In the genomic region with DNA sequence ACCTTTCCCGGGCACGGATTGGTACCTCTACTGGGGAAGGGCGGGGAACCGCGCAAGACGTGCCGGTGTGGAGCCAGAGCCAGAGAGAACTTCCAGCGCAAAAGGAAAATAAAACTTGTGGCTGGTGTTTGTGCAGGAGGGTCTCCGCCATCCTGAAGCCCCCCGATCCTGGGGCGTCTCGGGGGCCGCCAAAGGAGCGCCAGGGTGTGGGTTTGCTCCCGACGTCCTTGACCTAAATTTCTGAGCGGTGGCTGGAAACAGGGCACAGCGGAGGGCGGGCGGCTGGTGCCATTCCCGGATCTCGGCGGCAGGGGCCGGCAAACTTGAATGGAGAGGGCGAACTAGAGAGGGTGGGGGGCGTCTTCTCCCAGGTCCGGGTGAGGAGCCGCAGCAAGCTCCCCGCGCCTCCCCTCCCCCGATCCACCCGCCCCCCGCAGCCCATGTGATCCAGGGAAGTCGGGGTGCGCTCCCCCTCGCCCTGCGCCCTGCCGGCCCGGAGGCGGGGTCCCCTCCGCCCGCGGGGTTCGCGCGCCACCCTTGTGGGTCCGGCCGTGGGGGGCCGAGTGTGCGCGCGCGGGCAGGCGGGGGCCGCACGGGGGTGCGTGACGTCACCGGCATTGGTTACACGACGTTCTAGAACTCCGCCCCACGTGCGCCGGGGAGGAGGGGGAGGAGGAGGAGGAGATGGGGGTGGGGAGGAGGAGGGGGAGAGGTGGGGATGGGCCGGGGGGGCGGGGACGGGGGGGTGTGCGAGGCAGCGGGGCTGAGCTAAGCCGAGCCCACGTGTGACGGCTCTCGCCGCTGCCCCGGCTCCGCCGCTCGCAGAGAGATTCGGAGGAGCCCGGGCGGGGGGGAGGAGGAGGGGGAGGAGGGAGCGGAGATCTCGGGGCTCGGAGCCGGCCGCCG, we compare ENCODE assay signal across 8 cellular contexts.
A peak's percentile ranks its signal among the peaks of the same experiment; 100 is the strongest.
DNase-seq lines count a peak whose midpoint lies in the region; ATAC-seq and TF ChIP-seq lines count a peak whose summit lies in the region.

A gene (plus strand): TSS at position 748 of the 906 bp plus-strand sequence. CDS start 220 bp downstream, outside the sequence.

- peak within 1 kb of the TSS; percentile 81 to 91 for H3K4me3 ChIP-seq in DND-41 (ENCODE audit: low read depth in 1 of 2, low read length in 2 of 2)

- H3K4me2 ChIP-seq in DND-41 (ENCODE audit: insufficient read depth, low read length) = peak within 1 kb of the TSS; percentile 88

- H3K36me3 ChIP-seq in DND-41 (ENCODE audit: insufficient read depth, low read length) = peaks cover 33% of the 10 kb centered on the region

- H3K4me3 Mint-ChIP-seq in activated naive CD4-positive, alpha-beta T cell treated with anti-CD3 and anti-CD28 coated beads, Interleukin-2, amount 50 U/mL, for 24 hours = peak within 1 kb of the TSS; percentile 90

- H3K9me3 Mint-ChIP-seq in activated naive CD4-positive, alpha-beta T cell treated with anti-CD3 and anti-CD28 coated beads, Interleukin-2, amount 50 U/mL, for 24 hours = peaks cover 4% of the 10 kb centered on the region

- DNase-seq in DND-41 (peak; percentile 90), GOT3 (lab: John Stamatoyannopoulos, UW) (peak; percentile 26), LoVo (ENCODE audit: low spot score) (peak; percentile 83), SKM-1 (lab: John Stamatoyannopoulos, UW; ENCODE audit: unreplicated experiment) (peak; percentile 67), germinal center (ENCODE audit: low spot score) (peak; percentile 87), nucleus accumbens (lab: John Stamatoyannopoulos, UW) (peak in 55 of 56 donors; percentile 42 to 96 (median 85)), superior temporal gyrus (ENCODE audit: extremely low spot score) (peak; percentile 83)

- peak within 1 kb of the TSS; percentile 91 for H3K27ac ChIP-seq in DND-41 (ENCODE audit: low read length)

- H2AFZ ChIP-seq in DND-41 (ENCODE audit: low read depth, low read length) = peak within 1 kb of the TSS; percentile 61

- H3K9ac ChIP-seq in DND-41 (ENCODE audit: low read depth, low read length) = peak within 1 kb of the TSS; percentile 84

- no peaks in the 10 kb centered on the region for H3K27me3 ChIP-seq in DND-41 (ENCODE audit: insufficient read depth, low read length, poor library complexity)

- TF ChIP-seq CTCF in DND-41 (IDR thresholded peaks at IDR 0.05; ENCODE audit: borderline replicate concordance, extremely low read depth, low read length, poor library complexity, severe bottlenecking) = no peak

- peak within 1 kb of the TSS; percentile 94 for H3K27ac Mint-ChIP-seq in activated naive CD4-positive, alpha-beta T cell treated with anti-CD3 and anti-CD28 coated beads, Interleukin-2, amount 50 U/mL, for 24 hours

- H3K4me1 ChIP-seq in DND-41 (ENCODE audit: insufficient read depth, low read length) = peaks cover 31% of the 10 kb centered on the region

- peak; percentile 80 for ATAC-seq in DND-41 (ENCODE audit: insufficient read depth, low read depth)

- H3K9me3 ChIP-seq in DND-41 (ENCODE audit: insufficient read depth, low read length, severe bottlenecking) = peaks cover 5% of the 10 kb centered on the region

- H4K20me1 ChIP-seq in DND-41 (ENCODE audit: insufficient read depth, low read length) = peaks cover 25% of the 10 kb centered on the region

- no peaks in the 10 kb centered on the region for H3K27me3 Mint-ChIP-seq in activated naive CD4-positive, alpha-beta T cell treated with anti-CD3 and anti-CD28 coated beads, Interleukin-2, amount 50 U/mL, for 24 hours

- peaks cover 43% of the 10 kb centered on the region for H3K79me2 ChIP-seq in DND-41 (ENCODE audit: insufficient read depth, low read length)

- peaks cover 49% of the 10 kb centered on the region for H3K4me1 Mint-ChIP-seq in activated naive CD4-positive, alpha-beta T cell treated with anti-CD3 and anti-CD28 coated beads, Interleukin-2, amount 50 U/mL, for 24 hours

- H3K36me3 Mint-ChIP-seq in activated naive CD4-positive, alpha-beta T cell treated with anti-CD3 and anti-CD28 coated beads, Interleukin-2, amount 50 U/mL, for 24 hours = peaks cover 5% of the 10 kb centered on the region

Comparison
In these comparisons a context has a peak if more than half of its experiments do, and no peak if none do; other contexts are left out.
1. Peak in every context shown above with its lines: DNase-seq, ATAC-seq, H3K4me3 ChIP-seq and H3K27ac ChIP-seq.
2. DNase-seq: peak in every context shown above with its lines; median percentile 90 in DND-41; 87 in germinal center; 85 in nucleus accumbens; 83 in LoVo; 83 in superior temporal gyrus; 67 in SKM-1; 26 in GOT3.